ENCODE assay signal across 1 cellular context in genomic region chr19:58279925-58280316, GRCh38.
TF ChIP-seq lines count a peak whose summit lies in the region.

No MANE protein-coding gene starts in this region.

TF ChIP-seq in GM23338, 12 proteins besides CTCF, POLR2A, EP300 and RAD21 (continued from another document):
- TF ChIP-seq, protein P1, sequence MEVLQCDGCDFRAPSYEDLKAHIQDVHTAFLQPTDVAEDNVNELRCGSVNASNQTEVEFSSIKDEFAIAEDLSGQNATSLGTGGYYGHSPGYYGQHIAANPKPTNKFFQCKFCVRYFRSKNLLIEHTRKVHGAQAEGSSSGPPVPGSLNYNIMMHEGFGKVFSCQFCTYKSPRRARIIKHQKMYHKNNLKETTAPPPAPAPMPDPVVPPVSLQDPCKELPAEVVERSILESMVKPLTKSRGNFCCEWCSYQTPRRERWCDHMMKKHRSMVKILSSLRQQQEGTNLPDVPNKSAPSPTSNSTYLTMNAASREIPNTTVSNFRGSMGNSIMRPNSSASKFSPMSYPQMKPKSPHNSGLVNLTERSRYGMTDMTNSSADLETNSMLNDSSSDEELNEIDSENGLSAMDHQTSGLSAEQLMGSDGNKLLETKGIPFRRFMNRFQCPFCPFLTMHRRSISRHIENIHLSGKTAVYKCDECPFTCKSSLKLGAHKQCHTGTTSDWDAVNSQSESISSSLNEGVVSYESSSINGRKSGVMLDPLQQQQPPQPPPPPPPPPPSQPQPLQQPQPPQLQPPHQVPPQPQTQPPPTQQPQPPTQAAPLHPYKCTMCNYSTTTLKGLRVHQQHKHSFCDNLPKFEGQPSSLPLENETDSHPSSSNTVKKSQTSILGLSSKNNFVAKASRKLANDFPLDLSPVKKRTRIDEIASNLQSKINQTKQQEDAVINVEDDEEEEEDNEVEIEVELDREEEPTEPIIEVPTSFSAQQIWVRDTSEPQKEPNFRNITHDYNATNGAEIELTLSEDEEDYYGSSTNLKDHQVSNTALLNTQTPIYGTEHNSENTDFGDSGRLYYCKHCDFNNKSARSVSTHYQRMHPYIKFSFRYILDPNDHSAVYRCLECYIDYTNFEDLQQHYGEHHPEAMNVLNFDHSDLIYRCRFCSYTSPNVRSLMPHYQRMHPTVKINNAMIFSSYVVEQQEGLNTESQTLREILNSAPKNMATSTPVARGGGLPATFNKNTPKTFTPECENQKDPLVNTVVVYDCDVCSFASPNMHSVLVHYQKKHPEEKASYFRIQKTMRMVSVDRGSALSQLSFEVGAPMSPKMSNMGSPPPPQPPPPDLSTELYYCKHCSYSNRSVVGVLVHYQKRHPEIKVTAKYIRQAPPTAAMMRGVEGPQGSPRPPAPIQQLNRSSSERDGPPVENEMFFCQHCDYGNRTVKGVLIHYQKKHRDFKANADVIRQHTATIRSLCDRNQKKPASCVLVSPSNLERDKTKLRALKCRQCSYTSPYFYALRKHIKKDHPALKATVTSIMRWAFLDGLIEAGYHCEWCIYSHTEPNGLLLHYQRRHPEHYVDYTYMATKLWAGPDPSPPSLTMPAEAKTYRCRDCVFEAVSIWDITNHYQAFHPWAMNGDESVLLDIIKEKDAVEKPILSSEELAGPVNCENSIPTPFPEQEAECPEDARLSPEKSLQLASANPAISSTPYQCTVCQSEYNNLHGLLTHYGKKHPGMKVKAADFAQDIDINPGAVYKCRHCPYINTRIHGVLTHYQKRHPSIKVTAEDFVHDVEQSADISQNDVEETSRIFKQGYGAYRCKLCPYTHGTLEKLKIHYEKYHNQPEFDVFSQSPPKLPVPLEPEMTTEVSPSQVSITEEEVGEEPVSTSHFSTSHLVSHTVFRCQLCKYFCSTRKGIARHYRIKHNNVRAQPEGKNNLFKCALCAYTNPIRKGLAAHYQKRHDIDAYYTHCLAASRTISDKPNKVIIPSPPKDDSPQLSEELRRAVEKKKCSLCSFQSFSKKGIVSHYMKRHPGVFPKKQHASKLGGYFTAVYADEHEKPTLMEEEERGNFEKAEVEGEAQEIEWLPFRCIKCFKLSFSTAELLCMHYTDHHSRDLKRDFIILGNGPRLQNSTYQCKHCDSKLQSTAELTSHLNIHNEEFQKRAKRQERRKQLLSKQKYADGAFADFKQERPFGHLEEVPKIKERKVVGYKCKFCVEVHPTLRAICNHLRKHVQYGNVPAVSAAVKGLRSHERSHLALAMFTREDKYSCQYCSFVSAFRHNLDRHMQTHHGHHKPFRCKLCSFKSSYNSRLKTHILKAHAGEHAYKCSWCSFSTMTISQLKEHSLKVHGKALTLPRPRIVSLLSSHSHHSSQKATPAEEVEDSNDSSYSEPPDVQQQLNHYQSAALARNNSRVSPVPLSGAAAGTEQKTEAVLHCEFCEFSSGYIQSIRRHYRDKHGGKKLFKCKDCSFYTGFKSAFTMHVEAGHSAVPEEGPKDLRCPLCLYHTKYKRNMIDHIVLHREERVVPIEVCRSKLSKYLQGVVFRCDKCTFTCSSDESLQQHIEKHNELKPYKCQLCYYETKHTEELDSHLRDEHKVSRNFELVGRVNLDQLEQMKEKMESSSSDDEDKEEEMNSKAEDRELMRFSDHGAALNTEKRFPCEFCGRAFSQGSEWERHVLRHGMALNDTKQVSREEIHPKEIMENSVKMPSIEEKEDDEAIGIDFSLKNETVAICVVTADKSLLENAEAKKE (CRISPR knock-in tag; IDR thresholded peaks at IDR 0.05), result no peak
- TF ChIP-seq POLR2AphosphoS5 (IDR thresholded peaks at IDR 0.05; ENCODE audit: low read depth), result no peak
